ENCODE assay signal across 28 cellular contexts in genomic region chr15:74233864-74234597, GRCh38. TPM values are rescaled to one million over a fixed set of nuclear protein-coding genes. Genes with fewer than 3 reads are reported as not detected.
DNase-seq lines count a peak whose midpoint lies in the region; ATAC-seq, FAIRE-seq and TF ChIP-seq lines count a peak whose summit lies in the region.
"Had no signal": no experiment of that assay in that cellular context is flagged by ENCODE, and none has a peak within 500 bp of the region (broad histone marks: within the 10 kb centered on the region; RNA-seq: fewer than 3 reads in every experiment).

No MANE protein-coding gene starts in this region.

- no peak overlapping the region for H3K4me3 Mint-ChIP-seq in GM23338
- H3K4me3 Mint-ChIP-seq: activated CD8-positive, alpha-beta T cell treated with anti-CD3 and anti-CD28 coated beads, Interleukin-2, amount 10 ng/mL, durations not matched to agents 7 days and 5 days; memory B cell; naive B cell; type B pancreatic cell had no signal

- no peaks in the 10 kb centered on the region for H3K36me3 Mint-ChIP-seq in GM23338 (ENCODE audit: low read depth)
- H3K36me3 Mint-ChIP-seq: memory B cell, naive B cell, type B pancreatic cell had no signal

- H3F3A ChIP-seq in GM23338 (replicated peaks; ENCODE audit: low read depth) = no peaks in the 10 kb centered on the region
- H3F3A ChIP-seq in smooth muscle cell (ENCODE audit: low read depth) = no peaks in the 10 kb centered on the region

- H3K36me3 ChIP-seq in GM23338 (ENCODE audit: insufficient read depth) (no peaks in the 10 kb centered on the region), smooth muscle cell (ENCODE audit: low read depth) (no peaks in the 10 kb centered on the region), Peyer's patch (no peaks in the 10 kb centered on the region)
- H3K36me3 ChIP-seq: gastroesophageal sphincter, stomach had no signal

- H3K79me2 ChIP-seq in GM23338 (replicated peaks; ENCODE audit: insufficient read depth) = no peaks in the 10 kb centered on the region
- H3K79me2 ChIP-seq in smooth muscle cell (ENCODE audit: low read depth) = no peaks in the 10 kb centered on the region

- H3K9ac ChIP-seq in smooth muscle cell (ENCODE audit: low read depth) = no peak overlapping the region

- H3K9me3 ChIP-seq in smooth muscle cell (replicated peaks; ENCODE audit: low read depth) = no peaks in the 10 kb centered on the region
- no peaks in the 10 kb centered on the region for H3K9me3 ChIP-seq in Peyer's patch
- H3K9me3 ChIP-seq: gastroesophageal sphincter, stomach had no signal

- H3K4me1 ChIP-seq in GM23338 (ENCODE audit: insufficient read depth) (no peaks in the 10 kb centered on the region), smooth muscle cell (ENCODE audit: low read depth) (peaks cover 1% of the 10 kb centered on the region), Peyer's patch (no peaks in the 10 kb centered on the region)

- TF ChIP-seq POLR2A in Peyer's patch (IDR thresholded peaks at IDR 0.05) = no peak

- H3K27me3 ChIP-seq in GM23338 (ENCODE audit: insufficient read depth) = peaks cover 5% of the 10 kb centered on the region
- H3K27me3 ChIP-seq in smooth muscle cell (ENCODE audit: low read depth) = no peaks in the 10 kb centered on the region
- no peaks in the 10 kb centered on the region for H3K27me3 ChIP-seq in Peyer's patch

- H3K4me2 ChIP-seq in GM23338 (no peak overlapping the region), smooth muscle cell (peak overlapping the region; percentile 13)

- H3K9me3 Mint-ChIP-seq in GM23338 = no peaks in the 10 kb centered on the region; the same call in 2 of the 3 replicates
- H3K9me3 Mint-ChIP-seq: memory B cell, naive B cell, type B pancreatic cell had no signal

- TF ChIP-seq CTCF in GM23338 (conservative IDR thresholded peaks at IDR 0.05; ENCODE audit: low read depth in 2 of 2) (no peak), smooth muscle cell (IDR thresholded peaks at IDR 0.05; ENCODE audit: borderline replicate concordance, insufficient read depth, poor library complexity, severe bottlenecking) (no peak), Peyer's patch (IDR thresholded peaks at IDR 0.05) (no peak)

- no peak overlapping the region for H3K4me3 ChIP-seq in GM23338
- no peak overlapping the region for H3K4me3 ChIP-seq in smooth muscle cell
- H3K4me3 ChIP-seq in Peyer's patch = no peak overlapping the region
- H3K4me3 ChIP-seq: gastroesophageal sphincter, K562, skin epidermis, stomach had no signal

- no peak overlapping the region for H2AFZ ChIP-seq in GM23338
- H2AFZ ChIP-seq in smooth muscle cell (ENCODE audit: low read depth) = no peak overlapping the region

- no peak for DNase-seq in GM23338 (ENCODE audit: low spot score)
- DNase-seq in RCC 7860 (ENCODE audit: low spot score) = peak; percentile 60
- peak; percentile 17 for DNase-seq in kidney glomerular epithelial cell (lab: John Stamatoyannopoulos, UW)
- DNase-seq in smooth muscle cell (lab: John Stamatoyannopoulos, UW; ENCODE audit: unreplicated experiment) = no peak
- no peak for DNase-seq in Peyer's patch
- no peak for DNase-seq in NCI-H748 treated with DMSO at 0.1 percent for 48 hours (lab: John Stamatoyannopoulos, UW)
- DNase-seq: activated CD8-positive, alpha-beta T cell treated with anti-CD3 and anti-CD28 coated beads, Interleukin-2, amount 10 ng/mL, durations not matched to agents 7 days and 5 days; activated naive CD4-positive, alpha-beta T cell; activated T-cell treated with anti-CD3 and anti-CD28 coated beads, Interleukin-2, amount 50 U/mL, for 1 hour; C1 segment of cervical spinal cord; cerebellar nuclear complex; effector CD4-positive, alpha-beta T cell; naive B cell; NCI-H187; NCI-H2227 treated with DMSO at 0.1 percent for 48 hours; stimulated activated CD4-positive, alpha-beta T cell treated with anti-CD3 and anti-CD28 coated beads, Interleukin-4, amount 100 ng/mL, for 1 hour; stomach; T-helper 9 cell had no signal

- H3K4me1 Mint-ChIP-seq in GM23338 = peaks cover 29% of the 10 kb centered on the region

- H3K9me2 ChIP-seq in GM23338 (ENCODE audit: insufficient read depth) = no peaks in the 10 kb centered on the region

- H3K27ac ChIP-seq in GM23338 (ENCODE audit: low read depth) (no peak overlapping the region), smooth muscle cell (ENCODE audit: low read depth) (peak overlapping the region; percentile 26), Peyer's patch (no peak overlapping the region)
- H3K27ac ChIP-seq: gastroesophageal sphincter, skin epidermis, stomach had no signal

- ATAC-seq in GM23338 = peak; percentile 11; the same call in 2 of the 3 replicates
- no peak for ATAC-seq in GM18519 (IDR thresholded peaks at IDR 0.05; ENCODE audit: low FRiP score, unreplicated experiment)
- ATAC-seq: activated CD8-positive, alpha-beta T cell treated with anti-CD3 and anti-CD28 coated beads, Interleukin-2, amount 10 ng/mL, durations not matched to agents 7 days and 5 days; gastroesophageal sphincter; K562 had no signal

- peaks cover 20% of the 10 kb centered on the region for H3K27me3 Mint-ChIP-seq in GM23338 (ENCODE audit: insufficient read depth, low read depth, poor library complexity)

- no peak overlapping the region for H3K27ac Mint-ChIP-seq in GM23338
- H3K27ac Mint-ChIP-seq: activated CD8-positive, alpha-beta T cell treated with anti-CD3 and anti-CD28 coated beads, Interleukin-2, amount 10 ng/mL, durations not matched to agents 7 days and 5 days; memory B cell; progenitor cell of endocrine pancreas; type B pancreatic cell had no signal

- FAIRE-seq in RCC 7860 (lab: Jason Lieb, UNC) = peak; percentile 82
- FAIRE-seq: astrocyte, G401.6, K562 had no signal

- WGBS in smooth muscle cell (ENCODE audit: low lambda C conversion rate) = 56% methylated on average over 3 of the region's 3 CpGs

- H4K20me1 ChIP-seq in GM23338 (replicated peaks; ENCODE audit: insufficient read depth) (no peaks in the 10 kb centered on the region; the same call in 1 of the 2 replicates), smooth muscle cell (ENCODE audit: low read depth) (no peaks in the 10 kb centered on the region)

TF ChIP-seq in GM23338, 12 proteins besides CTCF, POLR2A, EP300 and RAD21 (continues in another document):
- TF ChIP-seq POLR2AphosphoS5 (IDR thresholded peaks at IDR 0.05; ENCODE audit: low read depth) = no peak
- no peak for TF ChIP-seq JUNB (IDR thresholded peaks at IDR 0.05; ENCODE audit: unreplicated experiment)
- no peak for TF ChIP-seq ZNF331 (CRISPR knock-in tag; IDR thresholded peaks at IDR 0.05; ENCODE audit: low read depth)
- TF ChIP-seq ZNF114 (CRISPR knock-in tag; IDR thresholded peaks at IDR 0.05) = no peak
- TF ChIP-seq ETS1 (IDR thresholded peaks at IDR 0.05) = no peak
- no peak for TF ChIP-seq EZH2phosphoT487 (IDR thresholded peaks at IDR 0.05; ENCODE audit: unreplicated experiment)

RNA-seq across cellular contexts. Expression of gene CCDC33, which starts 2.1 kb away (rescaled TPM):
- 0.27 and 2.6 TPM in 2 replicates for total RNA-seq in GM23338 (2014; rRNA removed; shearing (Covaris generic))
- polyA plus RNA-seq in GM23338 (2016; fragmentation: Nextera tagmentation; extraction: Ambion mirVana) (2.5 and 2.8 TPM in 2 replicates), smooth muscle cell (5.8 and 10.0 TPM in 2 replicates)
- total RNA-seq in smooth muscle cell (2.1 and 3.8 TPM in 2 replicates), Peyer's patch (under 1 TPM in 1 of 4 donors, not detected in 3; 0.40 TPM)
- total RNA-seq: activated CD8-positive, alpha-beta T cell treated with anti-CD3 and anti-CD28 coated beads, Interleukin-2, amount 10 ng/mL, durations not matched to agents 7 days and 5 days; gastroesophageal sphincter had no signal
- polyA plus RNA-seq: esophagus, stomach had no signal

RNA-seq across cellular contexts. Expression of gene STRA6, which starts 31.4 kb away (rescaled TPM):
- total RNA-seq in GM23338 (2014; rRNA removed; shearing (Covaris generic)) = 9.9 and 14.1 TPM in 2 replicates
- polyA plus RNA-seq in GM23338 (2016; fragmentation: Nextera tagmentation; extraction: Ambion mirVana) (8.2 TPM in 2 replicates), smooth muscle cell (237 and 253 TPM in 2 replicates)
- total RNA-seq in smooth muscle cell (111 and 124 TPM in 2 replicates), Peyer's patch (under 1 TPM in 1 of 4 donors, not detected in 3; 0.83 TPM)
- total RNA-seq: activated CD8-positive, alpha-beta T cell treated with anti-CD3 and anti-CD28 coated beads, Interleukin-2, amount 10 ng/mL, durations not matched to agents 7 days and 5 days had no signal

Comparison
In these comparisons a context has a peak if more than half of its experiments do, and no peak if none do; other contexts are left out.
1. DNase-seq: peak in RCC 7860 (single experiment) and kidney glomerular epithelial cell (single experiment); none in GM23338 (single experiment), smooth muscle cell (single experiment), Peyer's patch (0 of 3) and NCI-H748 treated with DMSO at 0.1 percent for 48 hours (single experiment).